In the genomic region with DNA sequence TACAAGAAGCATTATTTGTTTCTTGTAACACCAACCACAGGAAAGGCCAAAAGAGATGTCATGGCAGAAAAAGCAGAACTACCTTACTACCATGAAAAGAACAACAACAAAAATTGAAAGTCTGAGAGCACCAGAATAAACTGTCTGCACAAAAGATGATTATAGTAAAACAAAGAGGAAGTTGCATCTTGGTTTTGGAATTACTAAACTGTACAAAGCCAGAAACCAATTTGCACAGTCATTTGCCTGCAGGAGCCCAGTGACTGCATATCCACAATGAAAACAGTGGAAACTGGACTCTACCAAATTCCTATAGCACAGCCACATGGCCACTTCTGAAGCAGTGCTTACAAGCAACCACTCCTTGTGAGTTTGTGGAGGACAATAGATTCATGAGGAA, we compare ENCODE assay signal across 9 cellular contexts.
DNase-seq lines count a peak whose midpoint lies in the region; ATAC-seq, FAIRE-seq and TF ChIP-seq lines count a peak whose summit lies in the region.
"Had no signal": no experiment of that assay in that cellular context is flagged by ENCODE, and none has a peak within 500 bp of the region (broad histone marks: within the 10 kb centered on the region; RNA-seq: fewer than 3 reads in every experiment).

No MANE protein-coding gene starts in this region.

- ATAC-seq in GM18520 (IDR thresholded peaks at IDR 0.05; ENCODE audit: unreplicated experiment), result peak; percentile 80
- peak; percentile 76 for ATAC-seq in HG02571 (IDR thresholded peaks at IDR 0.05; ENCODE audit: unreplicated experiment)

- TF ChIP-seq CTCF in NB4 (IDR thresholded peaks at IDR 0.05; ENCODE audit: low read depth, low read length) (peak; percentile 34), ascending aorta (IDR thresholded peaks at IDR 0.05) (peak in 1 of 3 experiments; percentile 17), colonic mucosa (IDR thresholded peaks at IDR 0.05) (no peak)

- H3K36me3 ChIP-seq in ascending aorta (peaks cover 0 to 14% of the 10 kb centered on the region in 2 donors), colonic mucosa (no peaks in the 10 kb centered on the region)

- no peak for FAIRE-seq in HTR-8/SVneo (lab: Jason Lieb, UNC)

- TF ChIP-seq POLR2A in NB4 (IDR thresholded peaks at IDR 0.05; ENCODE audit: extremely low read depth, insufficient read length), result no peak

- H3K4me1 ChIP-seq in ascending aorta, result no peaks in the 10 kb centered on the region
- H3K4me1 ChIP-seq in colonic mucosa, result no peaks in the 10 kb centered on the region

- DNase-seq in NB4 (ENCODE audit: low read depth), result peak; percentile 98
- peak; percentile 79 for DNase-seq in fibroblast of peridontal ligament (ENCODE audit: extremely low read depth)
- no peak for DNase-seq in ascending aorta (ENCODE audit: low spot score in 2 of 2)
- DNase-seq in SK-N-DZ (ENCODE audit: low spot score), result no peak
- DNase-seq in HTR-8/SVneo (ENCODE audit: insufficient read length, low spot score), result no peak
- no peak for DNase-seq in colonic mucosa

- intact Hi-C loops in ascending aorta (cut with DNase I) (no loop called here), colonic mucosa (cut with DNase I) (no loop called here)

- H3K27me3 ChIP-seq in ascending aorta (no peaks in the 10 kb centered on the region), colonic mucosa (no peaks in the 10 kb centered on the region)

- H3K4me3 ChIP-seq in NB4 (ENCODE audit: low read depth, low read length), result no peak overlapping the region
- H3K4me3 ChIP-seq in ascending aorta, result no peak overlapping the region
- no peak overlapping the region for H3K4me3 ChIP-seq in colonic mucosa
- H3K4me3 ChIP-seq: SK-N-MC had no signal

- H3K9ac ChIP-seq in colonic mucosa (ENCODE audit: low read depth in 2 of 2, low read length in 2 of 2), result no peak overlapping the region

- H3K9me3 ChIP-seq in ascending aorta, result no peaks in the 10 kb centered on the region
- H3K9me3 ChIP-seq in colonic mucosa, result no peaks in the 10 kb centered on the region

- H3K27ac ChIP-seq in ascending aorta (no peak overlapping the region), colonic mucosa (no peak overlapping the region)
- H3K27ac ChIP-seq: SK-N-MC had no signal

Comparison
In these comparisons a context has a peak if more than half of its experiments do, and no peak if none do; other contexts are left out.
1. DNase-seq: peak in NB4 (single experiment) and fibroblast of peridontal ligament (single experiment); none in ascending aorta (0 of 2), SK-N-DZ (single experiment), HTR-8/SVneo (single experiment) and colonic mucosa (single experiment).